Comparison of ENCODE assay signal across 22 cellular contexts in genomic region chr2:182098648-182099047, GRCh38.
DNase-seq lines count a peak whose midpoint lies in the region; ATAC-seq, FAIRE-seq and TF ChIP-seq lines count a peak whose summit lies in the region.
"Had no signal": no experiment of that assay in that cellular context is flagged by ENCODE, and none has a peak within 500 bp of the region (broad histone marks: within the 10 kb centered on the region; RNA-seq: fewer than 3 reads in every experiment).

No MANE protein-coding gene starts in this region.

- CTCF ChIA-PET in A549 (lab: Yijun Ruan, JAX) = interaction anchor here (0.8 kb wide), 1 partner anchor 21 kb away, joined by 3 read pairs; no protein-coding TSS in a partner anchor

- H3K4me2 ChIP-seq in A549 = no peak overlapping the region
- H3K4me2 ChIP-seq: BLaER1 treated with 17β-estradiol and CSF1 and Interleukin-3, amounts not matched to agents 10 nM and 100 nM had no signal

- FAIRE-seq in A549 (lab: Jason Lieb, UNC) = no peak
- FAIRE-seq: A204.1, GM12878, GM12892, GM18507 had no signal

- H3K27ac ChIP-seq in A549 (no peak overlapping the region), esophagus squamous epithelium (no peak overlapping the region), left ventricle myocardium inferior (replicated peaks) (no peak overlapping the region)
- H3K27ac ChIP-seq: BLaER1 treated with 17β-estradiol and CSF1 and Interleukin-3, amounts not matched to agents 10 nM and 100 nM; C4-2B had no signal

- H3K9me3 ChIP-seq in A549 (no peaks in the 10 kb centered on the region), mucosa of descending colon (no peaks in the 10 kb centered on the region), esophagus squamous epithelium (no peaks in the 10 kb centered on the region), left ventricle myocardium inferior (replicated peaks) (no peaks in the 10 kb centered on the region)
- H3K9me3 ChIP-seq: BLaER1 treated with 17β-estradiol and CSF1 and Interleukin-3, amounts not matched to agents 10 nM and 100 nM had no signal

- no peaks in the 10 kb centered on the region for H3K4me1 ChIP-seq in A549
- peaks cover 2% of the 10 kb centered on the region for H3K4me1 ChIP-seq in mucosa of descending colon (ENCODE audit: low read depth)
- H3K4me1 ChIP-seq in esophagus squamous epithelium = no peaks in the 10 kb centered on the region
- H3K4me1 ChIP-seq in left ventricle myocardium inferior = no peaks in the 10 kb centered on the region

- TF ChIP-seq CTCF in A549 (IDR thresholded peaks at IDR 0.05) = no peak
- no peak for TF ChIP-seq CTCF in mucosa of descending colon (IDR thresholded peaks at IDR 0.05)
- no peak for TF ChIP-seq CTCF in esophagus squamous epithelium (IDR thresholded peaks at IDR 0.05)
- no peak for TF ChIP-seq CTCF in left ventricle myocardium inferior (IDR thresholded peaks at IDR 0.05; ENCODE audit: borderline replicate concordance)

- TF ChIP-seq EP300 in A549 (IDR thresholded peaks at IDR 0.05) = no peak

- DNase-seq in A549 (ENCODE audit: low read depth in 1 of 2, low spot score in 1 of 2) = no peak
- DNase-seq in OCI-M1 (lab: John Stamatoyannopoulos, UW) = peak; percentile 32
- no peak for DNase-seq in mucosa of descending colon
- no peak for DNase-seq in esophagus squamous epithelium (lab: John Stamatoyannopoulos, UW)
- DNase-seq in left ventricle myocardium inferior = no peak
- DNase-seq: 8988T; AML-193; CD4-positive, alpha-beta T cell; CD8-positive, alpha-beta memory T cell; COR-L47; DMS 273 treated with DMSO at 0.1 percent for 48 hours; DMS153; DMS79; DND-41; EL; GDM1 had no signal

- H3K4me3 ChIP-seq in A549 (no peak overlapping the region), mucosa of descending colon (no peak overlapping the region), esophagus squamous epithelium (no peak overlapping the region), left ventricle myocardium inferior (no peak overlapping the region)
- H3K4me3 ChIP-seq: BLaER1 treated with 17β-estradiol and CSF1 and Interleukin-3, amounts not matched to agents 10 nM and 100 nM; GM12878 had no signal

- ATAC-seq in A549 (no peak), mucosa of descending colon (peak; percentile 70)
- ATAC-seq: GM12878 had no signal

- intact Hi-C loops in mucosa of descending colon (cut with DNase I, micrococcal nuclease) = no loop called here
- intact Hi-C loops in esophagus squamous epithelium (cut with DNase I) = no loop called here
- intact Hi-C loops in left ventricle myocardium inferior (cut with micrococcal nuclease) = no loop called here

- 0% methylated on average over 1 of the region's 1 CpG for WGBS in A549 (ENCODE audit: missing lambda C conversion rate)
- WGBS in esophagus squamous epithelium, 2 donors = 62 to 63% methylated on average over 1 of the region's 1 CpG

- H3K36me3 ChIP-seq in mucosa of descending colon (ENCODE audit: low read depth) = no peaks in the 10 kb centered on the region
- no peaks in the 10 kb centered on the region for H3K36me3 ChIP-seq in esophagus squamous epithelium
- H3K36me3 ChIP-seq in left ventricle myocardium inferior = no peaks in the 10 kb centered on the region
- H3K36me3 ChIP-seq: BLaER1 treated with 17β-estradiol and CSF1 and Interleukin-3, amounts not matched to agents 10 nM and 100 nM had no signal

- H3K27me3 ChIP-seq in esophagus squamous epithelium = no peaks in the 10 kb centered on the region
- H3K27me3 ChIP-seq in left ventricle myocardium inferior (ENCODE audit: low read depth) = no peaks in the 10 kb centered on the region
- H3K27me3 ChIP-seq: BLaER1 treated with 17β-estradiol and CSF1 and Interleukin-3, amounts not matched to agents 10 nM and 100 nM had no signal

- TF ChIP-seq POLR2A in A549 (IDR thresholded peaks at IDR 0.05; ENCODE audit: low read length) (no peak), esophagus squamous epithelium (IDR thresholded peaks at IDR 0.05) (no peak)

- POLR2A ChIA-PET in A549 (lab: Yijun Ruan, JAX) = no interaction called here

- no peak for TF ChIP-seq RAD21 in A549 (conservative IDR thresholded peaks at IDR 0.05 in 1 of 2, IDR thresholded peaks at IDR 0.05 in 1 of 2)

TF ChIP-seq in A549, 52 proteins besides CTCF, POLR2A, EP300 and RAD21:
- TF ChIP-seq FOSB (CRISPR knock-in tag; IDR thresholded peaks at IDR 0.05) = no peak
- TF ChIP-seq PBX3 (IDR thresholded peaks at IDR 0.05) = no peak
- TF ChIP-seq PHF8 (IDR thresholded peaks at IDR 0.05; ENCODE audit: borderline replicate concordance, low read depth) = 0 out of 2 replicates have a peak, but pooled peaks have one; percentile 17
TF ChIP-seq in A549: peak in this region for 1.
